ENCODE assay signal across 8 cellular contexts in genomic region chr7:102152672-102153585, GRCh38.
DNase-seq lines count a peak whose midpoint lies in the region; TF ChIP-seq lines count a peak whose summit lies in the region.
"Had no signal": no experiment of that assay in that cellular context is flagged by ENCODE, and none has a peak within 500 bp of the region (broad histone marks: within the 10 kb centered on the region; RNA-seq: fewer than 3 reads in every experiment).

No MANE protein-coding gene starts in this region.

- no peaks in the 10 kb centered on the region for H3K36me3 ChIP-seq in skeletal muscle satellite cell (ENCODE audit: insufficient read depth, low read length)

- H3K27me3 ChIP-seq in skeletal muscle satellite cell (ENCODE audit: control insufficient read depth, insufficient read depth, low read length) (no peaks in the 10 kb centered on the region), dorsolateral prefrontal cortex (no peaks in the 10 kb centered on the region)

- TF ChIP-seq CTCF in astrocyte of the spinal cord (IDR thresholded peaks at IDR 0.05; ENCODE audit: low read depth, low read length): no peak
- no peak for TF ChIP-seq CTCF in dorsolateral prefrontal cortex (IDR thresholded peaks at IDR 0.05 in 54 of 56, conservative IDR thresholded peaks at IDR 0.05 in 2 of 56; ENCODE audit: low read depth in 1 of 56, partially characterized antibody in 56 of 56)

- peaks cover 8% of the 10 kb centered on the region for H3K4me1 ChIP-seq in skeletal muscle satellite cell (ENCODE audit: control insufficient read depth, insufficient read depth, low read length)

- in situ Hi-C loops in astrocyte of the spinal cord (cut with HindIII; ENCODE audit: low sequenced_read_pairs): no loop called here

- H3K4me2 ChIP-seq in skeletal muscle satellite cell (ENCODE audit: low read length): peak overlapping the region; percentile 25

- H3K9ac ChIP-seq in skeletal muscle satellite cell (ENCODE audit: low read depth, low read length): no peak overlapping the region

- H3K4me3 ChIP-seq in astrocyte of the spinal cord (ENCODE audit: low read depth, low read length) (no peak overlapping the region), skeletal muscle satellite cell (ENCODE audit: low read length) (no peak overlapping the region), dorsolateral prefrontal cortex (no peak overlapping the region)

- no peaks in the 10 kb centered on the region for H3K9me3 ChIP-seq in skeletal muscle satellite cell (replicated peaks; ENCODE audit: low read length)

- H3K27ac ChIP-seq in dorsolateral prefrontal cortex: no peak overlapping the region

- intact Hi-C loops in dorsolateral prefrontal cortex (cut with DNase I): no loop called here

- DNase-seq in HPDE6-E6E7 (ENCODE audit: extremely low spot score): peak; percentile 100
- peak; percentile 66 for DNase-seq in astrocyte of the spinal cord (ENCODE audit: low read depth, low spot score)
- DNase-seq in iPS DF 19.7 (ENCODE audit: low read depth, low spot score): peak; percentile 83
- DNase-seq in NCI-H2029 treated with DMSO at 0.1 percent for 48 hours (lab: John Stamatoyannopoulos, UW): no peak
- no peak for DNase-seq in dorsolateral prefrontal cortex
- no peak for DNase-seq in NCI-H187 (lab: John Stamatoyannopoulos, UW)
- DNase-seq: activated CD8-positive, alpha-beta memory T cell treated with anti-CD3 and anti-CD28 coated beads for 24 hours had no signal

Comparison
In these comparisons a context has a peak if more than half of its experiments do, and no peak if none do; other contexts are left out.
1. DNase-seq: peak in HPDE6-E6E7 (single experiment), astrocyte of the spinal cord (single experiment) and iPS DF 19.7 (single experiment); none in NCI-H2029 treated with DMSO at 0.1 percent for 48 hours (single experiment), dorsolateral prefrontal cortex (0 of 10) and NCI-H187 (0 of 2).